ENCODE assay signal across 8 cellular contexts in the genomic region with DNA sequence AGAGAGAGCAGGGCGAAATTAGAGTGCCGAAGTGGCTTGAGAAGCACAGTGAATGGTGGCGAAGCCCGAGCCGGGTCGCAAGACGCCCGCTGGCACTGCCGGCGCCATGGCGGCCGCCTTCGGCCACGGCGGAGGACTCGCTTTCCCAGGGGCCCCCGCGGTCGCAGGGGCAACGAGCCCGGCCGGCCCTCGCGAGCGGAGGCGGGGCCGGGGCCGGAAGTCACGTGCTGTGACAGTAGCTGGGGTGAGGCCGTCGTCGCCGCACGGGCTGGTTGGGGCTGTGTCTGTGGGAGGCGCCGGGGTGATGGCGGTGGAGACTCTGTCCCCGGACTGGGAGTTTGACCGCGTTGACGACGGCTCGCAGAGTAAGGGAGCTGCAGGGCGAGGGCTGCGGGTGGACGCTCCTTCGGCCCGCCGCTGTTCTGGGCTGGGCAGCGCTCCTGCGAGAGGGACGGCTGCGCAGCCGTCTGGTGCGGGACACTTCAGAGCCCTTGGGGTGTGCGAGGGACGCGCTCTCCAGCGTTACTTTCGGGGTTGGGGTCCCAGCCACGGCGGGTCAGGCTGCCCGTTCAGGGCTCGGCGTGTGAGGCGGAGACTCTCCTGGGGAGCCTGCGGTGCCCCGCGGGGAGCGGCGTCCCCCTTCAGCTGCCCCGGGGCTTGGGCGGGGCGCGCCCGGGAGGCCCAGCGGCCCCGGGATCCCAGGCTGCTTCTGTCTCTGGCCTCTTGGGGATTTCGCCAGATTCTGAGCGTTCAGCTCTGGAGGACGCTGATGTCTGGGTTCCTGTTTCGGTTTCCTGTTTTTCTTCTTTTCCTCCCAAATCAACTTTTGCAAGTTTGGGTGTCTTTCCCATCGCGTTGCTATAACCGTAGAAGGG. TPM values are rescaled to one million over a fixed set of nuclear protein-coding genes. Genes with fewer than 3 reads are reported as not detected.
DNase-seq lines count a peak whose midpoint lies in the region; ATAC-seq and TF ChIP-seq lines count a peak whose summit lies in the region.

A gene with protein sequence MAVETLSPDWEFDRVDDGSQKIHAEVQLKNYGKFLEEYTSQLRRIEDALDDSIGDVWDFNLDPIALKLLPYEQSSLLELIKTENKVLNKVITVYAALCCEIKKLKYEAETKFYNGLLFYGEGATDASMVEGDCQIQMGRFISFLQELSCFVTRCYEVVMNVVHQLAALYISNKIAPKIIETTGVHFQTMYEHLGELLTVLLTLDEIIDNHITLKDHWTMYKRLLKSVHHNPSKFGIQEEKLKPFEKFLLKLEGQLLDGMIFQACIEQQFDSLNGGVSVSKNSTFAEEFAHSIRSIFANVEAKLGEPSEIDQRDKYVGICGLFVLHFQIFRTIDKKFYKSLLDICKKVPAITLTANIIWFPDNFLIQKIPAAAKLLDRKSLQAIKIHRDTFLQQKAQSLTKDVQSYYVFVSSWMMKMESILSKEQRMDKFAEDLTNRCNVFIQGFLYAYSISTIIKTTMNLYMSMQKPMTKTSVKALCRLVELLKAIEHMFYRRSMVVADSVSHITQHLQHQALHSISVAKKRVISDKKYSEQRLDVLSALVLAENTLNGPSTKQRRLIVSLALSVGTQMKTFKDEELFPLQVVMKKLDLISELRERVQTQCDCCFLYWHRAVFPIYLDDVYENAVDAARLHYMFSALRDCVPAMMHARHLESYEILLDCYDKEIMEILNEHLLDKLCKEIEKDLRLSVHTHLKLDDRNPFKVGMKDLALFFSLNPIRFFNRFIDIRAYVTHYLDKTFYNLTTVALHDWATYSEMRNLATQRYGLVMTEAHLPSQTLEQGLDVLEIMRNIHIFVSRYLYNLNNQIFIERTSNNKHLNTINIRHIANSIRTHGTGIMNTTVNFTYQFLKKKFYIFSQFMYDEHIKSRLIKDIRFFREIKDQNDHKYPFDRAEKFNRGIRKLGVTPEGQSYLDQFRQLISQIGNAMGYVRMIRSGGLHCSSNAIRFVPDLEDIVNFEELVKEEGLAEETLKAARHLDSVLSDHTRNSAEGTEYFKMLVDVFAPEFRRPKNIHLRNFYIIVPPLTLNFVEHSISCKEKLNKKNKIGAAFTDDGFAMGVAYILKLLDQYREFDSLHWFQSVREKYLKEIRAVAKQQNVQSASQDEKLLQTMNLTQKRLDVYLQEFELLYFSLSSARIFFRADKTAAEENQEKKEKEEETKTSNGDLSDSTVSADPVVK (plus strand): TSS at position 235 of the 875 bp plus-strand sequence. CDS start 70 bp downstream, at position 305.

- TF ChIP-seq CTCF in C4-2B (conservative IDR thresholded peaks at IDR 0.05), result 0 out of 2 replicates have a peak, but pooled peaks have one; percentile 4

- peak within 1 kb of the TSS; percentile 79 for H3K27ac ChIP-seq in C4-2B

- ATAC-seq in GM19372 (IDR thresholded peaks at IDR 0.05; ENCODE audit: low read depth, unreplicated experiment) (peak; percentile 86), HG03521 (IDR thresholded peaks at IDR 0.05; ENCODE audit: unreplicated experiment) (peak; percentile 95), left lobe of liver (peak; percentile 97)

- DNase-seq in NCI-H748 (lab: John Stamatoyannopoulos, UW; ENCODE audit: unreplicated experiment) (peak; percentile 95), cortex of kidney (lab: John Stamatoyannopoulos, UW) (peak; percentile 54), left lobe of liver (ENCODE audit: low spot score) (peak; percentile 96)
- peak; percentile 91 for DNase-seq in activated CD4-positive, alpha-beta T cell treated with anti-CD3 and anti-CD28 coated beads, Interleukin-2, amount 50 U/mL, for 1 hour
- DNase-seq in stimulated activated CD4-positive, alpha-beta T cell treated with anti-CD3 and anti-CD28 coated beads, Interleukin-2, amount 100 ng/mL, for 4 hours (ENCODE audit: low read depth), result peak; percentile 89

RNA-seq across cellular contexts. Expression of the gene that starts here (rescaled TPM):
- 26.1 TPM for total RNA-seq in left lobe of liver

Comparison
In these comparisons a context has a peak if more than half of its experiments do, and no peak if none do; other contexts are left out.
1. Peak in every context shown above with its lines: DNase-seq, ATAC-seq and H3K27ac ChIP-seq.